8 cellular contexts compared by ENCODE assay signal in genomic region chr20:675453-676314, GRCh38. TPM values are rescaled to one million over a fixed set of nuclear protein-coding genes. Genes with fewer than 3 reads are reported as not detected.
DNase-seq lines count a peak whose midpoint lies in the region; ATAC-seq and TF ChIP-seq lines count a peak whose summit lies in the region.

Gene SCRT2 (minus strand): TSS chr20:675802. CDS start chr20:675601, 201 bp downstream.

- TF ChIP-seq CTCF in IMR-90 (conservative IDR thresholded peaks at IDR 0.05; ENCODE audit: low read depth, low read length) (no peak), WTC11 (IDR thresholded peaks at IDR 0.05) (no peak), mammary epithelial cell (conservative IDR thresholded peaks at IDR 0.05 in 1 of 2, IDR thresholded peaks at IDR 0.05 in 1 of 2; ENCODE audit: extremely low read depth in 1 of 2, insufficient read depth in 1 of 2, low read depth in 1 of 2, low read length in 2 of 2) (no peak)

- H3K27ac ChIP-seq in BLaER1 (no peak within 1 kb of the TSS), IMR-90 (ENCODE audit: insufficient read depth, low read length) (no peak within 1 kb of the TSS), mammary epithelial cell (ENCODE audit: insufficient read depth, low read depth, low read length) (no peak within 1 kb of the TSS)

- no peak within 1 kb of the TSS for H2AK5ac ChIP-seq in IMR-90 (ENCODE audit: low read depth, low read length)

- no peaks in the 10 kb centered on the region for H3K36me3 Mint-ChIP-seq in WTC11

- peak; percentile 100 for ATAC-seq in IMR-90 (ENCODE audit: low read depth)
- ATAC-seq in WTC11, result peak; percentile 75
- no peak for ATAC-seq in HG02840 (IDR thresholded peaks at IDR 0.05; ENCODE audit: low FRiP score, unreplicated experiment)
- ATAC-seq in GM18502 (IDR thresholded peaks at IDR 0.05; ENCODE audit: poor library complexity, unreplicated experiment), result no peak

- H2AFZ ChIP-seq in IMR-90 (replicated peaks; ENCODE audit: low read length, poor library complexity), result peak within 1 kb of the TSS; percentile 67
- no peak within 1 kb of the TSS for H2AFZ ChIP-seq in mammary epithelial cell (ENCODE audit: low read depth, low read length)

- DNase-seq in IMR-90, result peak; percentile 65
- DNase-seq in WTC11 (ENCODE audit: low spot score), result peak; percentile 80
- DNase-seq in mammary epithelial cell, result peak; percentile 60
- peak; percentile 54 for DNase-seq in inferior parietal cortex (ENCODE audit: extremely low spot score)
- DNase-seq in stimulated activated CD4-positive, alpha-beta T cell treated with anti-CD3 and anti-CD28 coated beads, Interleukin-15, amount 100 ng/mL, for 24 hours, result peak; percentile 78

- H3K4me3 Mint-ChIP-seq in WTC11, result peak within 1 kb of the TSS; percentile 83

- no peak within 1 kb of the TSS for H3K23ac ChIP-seq in IMR-90 (ENCODE audit: low read depth, low read length)

- H3K9ac ChIP-seq in BLaER1 (peak within 1 kb of the TSS; percentile 43), IMR-90 (ENCODE audit: low read depth, low read length) (no peak within 1 kb of the TSS), mammary epithelial cell (ENCODE audit: insufficient read depth, low read length) (no peak within 1 kb of the TSS)

- dilution Hi-C loops in IMR-90 (cut with HindIII; ENCODE audit: low sequenced_read_pairs, unreplicated experiment), result no loop called here
- dilution Hi-C loops in mammary epithelial cell (cut with HindIII; ENCODE audit: low sequenced_read_pairs), result no loop called here

- no peaks in the 10 kb centered on the region for H3K9me3 ChIP-seq in BLaER1
- no peaks in the 10 kb centered on the region for H3K9me3 ChIP-seq in IMR-90 (ENCODE audit: control insufficient read depth, insufficient read depth, low read length)
- no peaks in the 10 kb centered on the region for H3K9me3 ChIP-seq in mammary epithelial cell (replicated peaks; ENCODE audit: insufficient read depth, low read length)

- peaks cover 25% of the 10 kb centered on the region for H3K4me1 Mint-ChIP-seq in WTC11

- H3K4me3 ChIP-seq in BLaER1 (peak within 1 kb of the TSS; percentile 65), IMR-90 (ENCODE audit: insufficient read depth, low read depth, low read length) (no peak within 1 kb of the TSS), mammary epithelial cell (replicated peaks in 1 of 3; ENCODE audit: insufficient read depth in 1 of 3, low read depth in 2 of 3, low read length in 3 of 3) (no peak within 1 kb of the TSS)

- peak within 1 kb of the TSS; percentile 33 for H2AK9ac ChIP-seq in IMR-90 (replicated peaks; ENCODE audit: low read depth, low read length, poor library complexity)

- H3K27me3 Mint-ChIP-seq in WTC11 (ENCODE audit: low read depth), result peaks cover 57% of the 10 kb centered on the region

- no peaks in the 10 kb centered on the region for H3K79me1 ChIP-seq in IMR-90 (ENCODE audit: low read depth in 1 of 2, low read length in 2 of 2)

- H3K36me3 ChIP-seq in BLaER1 (no peaks in the 10 kb centered on the region), IMR-90 (ENCODE audit: control insufficient read depth, insufficient read depth, low read length) (no peaks in the 10 kb centered on the region), mammary epithelial cell (ENCODE audit: insufficient read depth, low read length) (no peaks in the 10 kb centered on the region)

- H2BK20ac ChIP-seq in IMR-90 (ENCODE audit: low read depth, low read length), result no peak within 1 kb of the TSS

- intact Hi-C loops in IMR-90 (cut with micrococcal nuclease) (no loop called here), mammary epithelial cell (cut with micrococcal nuclease) (no loop called here)

- BruUV-seq in IMR-90 (replicated peaks; lab: Mats Ljungman, UMichigan) (no TSS peak), mammary epithelial cell (replicated peaks; lab: Mats Ljungman, UMichigan) (no TSS peak)

- no peaks in the 10 kb centered on the region for H3K79me2 ChIP-seq in mammary epithelial cell (ENCODE audit: insufficient read depth, low read length)

- H4K5ac ChIP-seq in IMR-90 (ENCODE audit: low read depth, low read length), result no peak within 1 kb of the TSS

- CTCF ChIA-PET in IMR-90 (lab: Yijun Ruan, JAX) (interaction anchor here (0.7 to 1.5 kb wide), 3 partner anchors 9 to 115 kb away, joined by 3 to 5 read pairs (median 3); no protein-coding TSS in a partner anchor), WTC11 (lab: Charles Lee) (interaction anchor here (0.8 to 5.4 kb wide), 6 partner anchors 9 to 101 kb away, joined by 3 to 30 read pairs (median 4); no protein-coding TSS in a partner anchor), mammary epithelial cell (lab: Charles Lee; ENCODE audit: low non-redundant PET) (no interaction called here)

- POLR2A ChIA-PET in IMR-90 (lab: Charles Lee; ENCODE audit: unreplicated experiment) (interaction anchor here (0.6 kb wide), 1 partner anchor 28 kb away, joined by 3 read pairs; no protein-coding TSS in a partner anchor), WTC11 (lab: Charles Lee) (interaction anchor here (0.5 kb wide), 1 partner anchor 16 kb away, joined by 4 read pairs; no protein-coding TSS in a partner anchor)

- H3K27me3 ChIP-seq in BLaER1, result peaks cover 48% of the 10 kb centered on the region
- H3K27me3 ChIP-seq in IMR-90 (ENCODE audit: control insufficient read depth, insufficient read depth, low read length), result peaks cover 55% of the 10 kb centered on the region
- peaks cover 26% of the 10 kb centered on the region for H3K27me3 ChIP-seq in mammary epithelial cell (ENCODE audit: insufficient read depth, low read length)

- H3K27ac Mint-ChIP-seq in WTC11, result no peak within 1 kb of the TSS

- H2BK120ac ChIP-seq in IMR-90 (ENCODE audit: low read depth, low read length), result no peak within 1 kb of the TSS

- no peak for TF ChIP-seq POLR2A in IMR-90 (IDR thresholded peaks at IDR 0.05; ENCODE audit: low read depth, low read length)

- H3K56ac ChIP-seq in IMR-90 (ENCODE audit: extremely low read depth, insufficient read depth, low read length), result no peak within 1 kb of the TSS

- no peaks in the 10 kb centered on the region for H3K9me1 ChIP-seq in IMR-90 (ENCODE audit: insufficient read depth, low read length)

- H3K9me3 Mint-ChIP-seq in WTC11, result no peaks in the 10 kb centered on the region

- H3K4ac ChIP-seq in IMR-90 (ENCODE audit: low read depth, low read length), result no peak within 1 kb of the TSS

- H3K18ac ChIP-seq in IMR-90 (ENCODE audit: low read depth, low read length), result no peak within 1 kb of the TSS

- no peak within 1 kb of the TSS for H2BK5ac ChIP-seq in IMR-90 (ENCODE audit: low read depth, low read length, poor library complexity, severe bottlenecking)

- no peak within 1 kb of the TSS for H4K8ac ChIP-seq in IMR-90 (ENCODE audit: low read depth in 2 of 2, low read length in 2 of 2)

- peak within 1 kb of the TSS; percentile 97 for H3K4me2 ChIP-seq in BLaER1
- no peak within 1 kb of the TSS; the same call in 1 of the 2 replicates for H3K4me2 ChIP-seq in IMR-90 (ENCODE audit: low read depth, low read length)
- H3K4me2 ChIP-seq in mammary epithelial cell (ENCODE audit: insufficient read depth, low read depth, low read length), result peak within 1 kb of the TSS; percentile 35

- TF ChIP-seq RAD21 in IMR-90 (IDR thresholded peaks at IDR 0.05; ENCODE audit: low read length), result no peak

- 1% methylated on average over 23 of the region's 69 CpGs; no CpG with 5 or more reads in 1 of the 2 experiments for WGBS in IMR-90 (ENCODE audit: extremely low coverage in 2 of 2, insufficient read length in 1 of 2), 2 experiments
- 4% methylated on average over 9 of the region's 69 CpGs for WGBS in mammary epithelial cell (ENCODE audit: low coverage, missing lambda C conversion rate)

- H3K4me1 ChIP-seq in BLaER1 (peaks cover 78% of the 10 kb centered on the region), IMR-90 (ENCODE audit: control insufficient read depth, insufficient read depth, low read length) (no peaks in the 10 kb centered on the region), mammary epithelial cell (ENCODE audit: insufficient read depth, low read length) (no peaks in the 10 kb centered on the region)

- H2BK15ac ChIP-seq in IMR-90 (ENCODE audit: low read depth, low read length), result no peak within 1 kb of the TSS

- no peak within 1 kb of the TSS for H4K91ac ChIP-seq in IMR-90 (ENCODE audit: insufficient read depth, low read depth, low read length)

- peaks cover 26% of the 10 kb centered on the region for H4K20me1 ChIP-seq in BLaER1
- H4K20me1 ChIP-seq in IMR-90 (ENCODE audit: insufficient read depth, low read length), result no peaks in the 10 kb centered on the region
- H4K20me1 ChIP-seq in mammary epithelial cell (ENCODE audit: insufficient read depth, low read length), result no peaks in the 10 kb centered on the region

- in situ Hi-C loops in IMR-90 (cut with MboI; ENCODE audit: low sequenced_read_pairs) (loop anchor here (10.0 kb wide), 1 partner anchor 111 kb away; no protein-coding TSS in a partner anchor), mammary epithelial cell (cut with MboI; ENCODE audit: low sequenced_read_pairs in 2 of 2) (no loop called here)

- H3K14ac ChIP-seq in IMR-90 (replicated peaks; ENCODE audit: low read depth, low read length), result no peak within 1 kb of the TSS

TF ChIP-seq in IMR-90, 13 proteins besides CTCF, POLR2A, EP300 and RAD21 (continues in another document):
- TF ChIP-seq MAFK (IDR thresholded peaks at IDR 0.05; ENCODE audit: low read depth, low read length) (no peak), CEBPB (IDR thresholded peaks at IDR 0.05; ENCODE audit: low read depth, low read length) (no peak), SMC3 (IDR thresholded peaks at IDR 0.05; ENCODE audit: low read depth, low read length) (no peak), RCOR1 (IDR thresholded peaks at IDR 0.05; ENCODE audit: insufficient replicate concordance, low read length) (peak; percentile 83), NFE2L2 (IDR thresholded peaks at IDR 0.05; ENCODE audit: low read depth, low read length) (no peak), CHD1 (IDR thresholded peaks at IDR 0.05; ENCODE audit: low read depth, low read length) (no peak), MXI1 (IDR thresholded peaks at IDR 0.05; ENCODE audit: borderline replicate concordance, low read depth, low read length) (peak; percentile 90)

TF ChIP-seq in WTC11, 78 proteins besides CTCF, POLR2A, EP300 and RAD21 (continues in another document):
- TF ChIP-seq NR2C2 (CRISPR knock-in tag; IDR thresholded peaks at IDR 0.05) (no peak), CREB1 (CRISPR knock-in tag; IDR thresholded peaks at IDR 0.05) (no peak), RELA (CRISPR knock-in tag; IDR thresholded peaks at IDR 0.05; ENCODE audit: borderline replicate concordance) (no peak)

RNA-seq across cellular contexts. Expression of gene SCRT2, which starts in this region (rescaled TPM):
- total RNA-seq in IMR-90 (2012; rRNA removed) (not detected in 2 replicates), WTC11 (2021) (0.14 to 0.20 TPM (median 0.16 TPM) in 3 replicates), mammary epithelial cell (not detected)
- polyA plus RNA-seq in IMR-90 (2012; rRNA removed) (not detected in 2 replicates), mammary epithelial cell (not detected)
- not detected in 2 replicates for polyA plus RNA-seq in IMR-90 (2012; cell fraction: cytosol; rRNA removed)
- polyA plus RNA-seq in IMR-90 (2012; cell fraction: nucleus; rRNA removed; ENCODE audit: low replicate concordance), result not detected in 2 replicates
- not detected for polyA minus RNA-seq in mammary epithelial cell

Comparison
In these comparisons a context has a peak if more than half of its experiments do, and no peak if none do; other contexts are left out.
1. Peak in DNase-seq and ATAC-seq in IMR-90; RNA of the gene not detected or under 1 TPM.
2. Peak in DNase-seq and ATAC-seq in WTC11; RNA of the gene not detected or under 1 TPM.
3. Peak in DNase-seq and H3K4me2 ChIP-seq in mammary epithelial cell; RNA of the gene not detected or under 1 TPM.